13 cellular contexts compared by ENCODE assay signal in genomic region chr16:4612474-4612931, GRCh38. TPM values are rescaled to one million over a fixed set of nuclear protein-coding genes. Genes with fewer than 3 reads are reported as not detected.
DNase-seq lines count a peak whose midpoint lies in the region; ATAC-seq and TF ChIP-seq lines count a peak whose summit lies in the region.
"Had no signal": no experiment of that assay in that cellular context is flagged by ENCODE, and none has a peak within 500 bp of the region (broad histone marks: within the 10 kb centered on the region; RNA-seq: fewer than 3 reads in every experiment).

No MANE protein-coding gene starts in this region.

- H3K36me3 ChIP-seq in cardiac muscle cell (peaks cover 4% of the 10 kb centered on the region), urinary bladder (ENCODE audit: insufficient read depth) (no peaks in the 10 kb centered on the region)

- H3K4me3 Mint-ChIP-seq in activated T-helper 2 cell treated with anti-CD3 and anti-CD28 coated beads, Interferon-gamma antibody, Interleukin-2, Interleukin-4, amounts not matched to agents 10 μg/mL and 5 μg/mL and 100 μg/mL, durations not matched to agents 14 hours and 24 hours and 36 hours (ENCODE audit: low read depth) = peak overlapping the region; percentile 60

- ATAC-seq in Right ventricle myocardium inferior (no peak), left ventricle myocardium superior (no peak)
- ATAC-seq: CD8-positive, alpha-beta T cell had no signal

- H3K9me3 Mint-ChIP-seq in activated T-helper 2 cell treated with anti-CD3 and anti-CD28 coated beads, Interferon-gamma antibody, Interleukin-2, Interleukin-4, amounts not matched to agents 10 μg/mL and 5 μg/mL and 100 μg/mL, durations not matched to agents 14 hours and 24 hours and 36 hours = no peaks in the 10 kb centered on the region
- H3K9me3 Mint-ChIP-seq: CD8-positive, alpha-beta T cell; nephron progenitor cell had no signal

- 86% methylated on average over 7 of the region's 7 CpGs for WGBS in urinary bladder

- no peaks in the 10 kb centered on the region for H3K27me3 Mint-ChIP-seq in activated T-helper 2 cell treated with anti-CD3 and anti-CD28 coated beads, Interferon-gamma antibody, Interleukin-2, Interleukin-4, amounts not matched to agents 10 μg/mL and 5 μg/mL and 100 μg/mL, durations not matched to agents 14 hours and 24 hours and 36 hours (ENCODE audit: low read depth)

- H3K4me1 ChIP-seq in cardiac muscle cell (ENCODE audit: low read depth) = peaks cover 9% of the 10 kb centered on the region
- peaks cover 1% of the 10 kb centered on the region for H3K4me1 ChIP-seq in urinary bladder (ENCODE audit: insufficient read depth)

- DNase-seq in cardiac muscle cell (ENCODE audit: low read depth in 1 of 2, low spot score in 1 of 2) (peak in 1 of 2 donors; percentile 9), Right ventricle myocardium inferior (ENCODE audit: missing footprints) (no peak), iPS-NIHi11 (ENCODE audit: low spot score) (peak; percentile 75), epidermal melanocyte (ENCODE audit: insufficient read length, low spot score) (no peak), AG20443 (ENCODE audit: low spot score) (no peak), left ventricle myocardium superior (no peak)
- DNase-seq in activated T-helper 2 cell treated with anti-CD3 and anti-CD28 coated beads, Interferon-gamma antibody, Interleukin-2, Interleukin-4, amounts not matched to agents 10 μg/mL and 5 μg/mL and 100 μg/mL, durations not matched to agents 14 hours and 24 hours and 36 hours (ENCODE audit: low spot score) = no peak
- DNase-seq: activated CD4-positive, CD25-positive, alpha-beta regulatory T cell; amygdala; CD8-positive, alpha-beta T cell; nephron progenitor cell had no signal

- no peaks in the 10 kb centered on the region for H3K9me3 ChIP-seq in cardiac muscle cell (ENCODE audit: low read depth)

- peak; percentile 20 for TF ChIP-seq CTCF in cardiac muscle cell (IDR thresholded peaks at IDR 0.05; ENCODE audit: low read depth, low read length)

- no peak overlapping the region for H3K27ac Mint-ChIP-seq in activated T-helper 2 cell treated with anti-CD3 and anti-CD28 coated beads, Interferon-gamma antibody, Interleukin-2, Interleukin-4, amounts not matched to agents 10 μg/mL and 5 μg/mL and 100 μg/mL, durations not matched to agents 14 hours and 24 hours and 36 hours
- H3K27ac Mint-ChIP-seq: CD8-positive, alpha-beta T cell; nephron progenitor cell had no signal

- H3K27ac ChIP-seq in cardiac muscle cell (no peak overlapping the region), urinary bladder (ENCODE audit: low read depth) (no peak overlapping the region)

- no peaks in the 10 kb centered on the region for H3K36me3 Mint-ChIP-seq in activated T-helper 2 cell treated with anti-CD3 and anti-CD28 coated beads, Interferon-gamma antibody, Interleukin-2, Interleukin-4, amounts not matched to agents 10 μg/mL and 5 μg/mL and 100 μg/mL, durations not matched to agents 14 hours and 24 hours and 36 hours (ENCODE audit: low read depth)

- intact Hi-C loops in Right ventricle myocardium inferior (cut with DNase I) = no loop called here
- intact Hi-C loops in activated T-helper 2 cell treated with anti-CD3 and anti-CD28 coated beads, Interferon-gamma antibody, Interleukin-2, Interleukin-4, amounts not matched to agents 10 μg/mL and 5 μg/mL and 100 μg/mL, durations not matched to agents 14 hours and 24 hours and 36 hours (cut with micrococcal nuclease) = no loop called here
- intact Hi-C loops in left ventricle myocardium superior (cut with micrococcal nuclease) = no loop called here

- peaks cover 12% of the 10 kb centered on the region for H3K4me1 Mint-ChIP-seq in activated T-helper 2 cell treated with anti-CD3 and anti-CD28 coated beads, Interferon-gamma antibody, Interleukin-2, Interleukin-4, amounts not matched to agents 10 μg/mL and 5 μg/mL and 100 μg/mL, durations not matched to agents 14 hours and 24 hours and 36 hours (ENCODE audit: low read depth)

- H3K27me3 ChIP-seq in cardiac muscle cell = no peaks in the 10 kb centered on the region

- no peak overlapping the region for H3K4me3 ChIP-seq in cardiac muscle cell
- H3K4me3 ChIP-seq in urinary bladder (ENCODE audit: low read depth, low read length) = peak overlapping the region; percentile 92

RNA-seq across cellular contexts. Expression of gene UBALD1, which starts 2.2 kb away (rescaled TPM):
- total RNA-seq in cardiac muscle cell = 33.6 and 42.9 TPM in 2 replicates
- polyA plus RNA-seq in cardiac muscle cell = 46.6 and 47.3 TPM in 2 replicates
- total RNA-seq in Right ventricle myocardium inferior = 26.2 TPM
- total RNA-seq in activated T-helper 2 cell treated with anti-CD3 and anti-CD28 coated beads, Interferon-gamma antibody, Interleukin-2, Interleukin-4, amounts not matched to agents 10 μg/mL and 5 μg/mL and 100 μg/mL, durations not matched to agents 14 hours and 24 hours and 36 hours = 21.1 and 25.0 TPM in 2 replicates
- 2.3 TPM for total RNA-seq in urinary bladder
- 37.9 TPM for polyA plus RNA-seq in urinary bladder
- 32.4 TPM for total RNA-seq in left ventricle myocardium superior

RNA-seq across cellular contexts. Expression of gene MGRN1, which starts 12.1 kb away (rescaled TPM):
- 58.2 and 66.6 TPM in 2 replicates for total RNA-seq in cardiac muscle cell
- 42.6 and 47.2 TPM in 2 replicates for polyA plus RNA-seq in cardiac muscle cell
- 32.2 TPM for total RNA-seq in Right ventricle myocardium inferior
- 124 TPM in 2 replicates for total RNA-seq in activated T-helper 2 cell treated with anti-CD3 and anti-CD28 coated beads, Interferon-gamma antibody, Interleukin-2, Interleukin-4, amounts not matched to agents 10 μg/mL and 5 μg/mL and 100 μg/mL, durations not matched to agents 14 hours and 24 hours and 36 hours
- total RNA-seq in urinary bladder = 22.5 TPM
- polyA plus RNA-seq in urinary bladder = 34.9 TPM
- 31.6 TPM for total RNA-seq in left ventricle myocardium superior

RNA-seq across cellular contexts. Expression of gene C16orf96, which starts 56.4 kb away (rescaled TPM):
- total RNA-seq in cardiac muscle cell (1.9 and 3.6 TPM in 2 replicates), Right ventricle myocardium inferior (0.05 TPM), urinary bladder (0.11 TPM), left ventricle myocardium superior (0.07 TPM)
- polyA plus RNA-seq in cardiac muscle cell (0.24 and 0.39 TPM in 2 replicates), urinary bladder (0.04 TPM)
- 0.05 TPM in 1 of 2 replicates, not detected in the other for total RNA-seq in activated T-helper 2 cell treated with anti-CD3 and anti-CD28 coated beads, Interferon-gamma antibody, Interleukin-2, Interleukin-4, amounts not matched to agents 10 μg/mL and 5 μg/mL and 100 μg/mL, durations not matched to agents 14 hours and 24 hours and 36 hours
- total RNA-seq: glomerular endothelial cell had no signal
